In genomic region chr2:85755122-85756027, GRCh38 we compare ENCODE assay signal across 8 cellular contexts. TPM values are rescaled to one million over a fixed set of nuclear protein-coding genes. Genes with fewer than 3 reads are reported as not detected.
DNase-seq lines count a peak whose midpoint lies in the region; ATAC-seq lines count a peak whose summit lies in the region.

No MANE protein-coding gene starts in this region.

- no peak overlapping the region for H3K27ac Mint-ChIP-seq in T-helper 1 cell treated with Interleukin-12 subunit alpha and Interleukin-12 subunit beta and Interleukin-4 antibody, amounts not matched to agents 30 μg/mL and 1 μg/mL, for 36 hours
- H3K27ac Mint-ChIP-seq in activated naive CD8-positive, alpha-beta T cell = no peak overlapping the region

- no peaks in the 10 kb centered on the region for H3K9me3 Mint-ChIP-seq in T-helper 1 cell treated with Interleukin-12 subunit alpha and Interleukin-12 subunit beta and Interleukin-4 antibody, amounts not matched to agents 30 μg/mL and 1 μg/mL, for 36 hours
- no peaks in the 10 kb centered on the region for H3K9me3 Mint-ChIP-seq in activated naive CD8-positive, alpha-beta T cell (ENCODE audit: low read depth)

- peaks cover 58% of the 10 kb centered on the region for H3K27me3 Mint-ChIP-seq in T-helper 1 cell treated with Interleukin-12 subunit alpha and Interleukin-12 subunit beta and Interleukin-4 antibody, amounts not matched to agents 30 μg/mL and 1 μg/mL, for 36 hours (ENCODE audit: low read depth)
- peaks cover 35% of the 10 kb centered on the region for H3K27me3 Mint-ChIP-seq in activated naive CD8-positive, alpha-beta T cell

- H3K36me3 Mint-ChIP-seq in T-helper 1 cell treated with Interleukin-12 subunit alpha and Interleukin-12 subunit beta and Interleukin-4 antibody, amounts not matched to agents 30 μg/mL and 1 μg/mL, for 36 hours (ENCODE audit: low read depth) = peaks cover 1% of the 10 kb centered on the region
- no peaks in the 10 kb centered on the region for H3K36me3 Mint-ChIP-seq in activated naive CD8-positive, alpha-beta T cell

- H3K4me3 Mint-ChIP-seq in T-helper 1 cell treated with Interleukin-12 subunit alpha and Interleukin-12 subunit beta and Interleukin-4 antibody, amounts not matched to agents 30 μg/mL and 1 μg/mL, for 36 hours = peak overlapping the region; percentile 88
- peak overlapping the region; percentile 84 for H3K4me3 Mint-ChIP-seq in activated naive CD8-positive, alpha-beta T cell

- DNase-seq in T-helper 1 cell (no peak), left kidney (ENCODE audit: low read depth, low spot score) (peak; percentile 69), activated gamma-delta T cell treated with Interleukin-2 at 50 U/mL for 16 hours (no peak)

- H3K4me1 Mint-ChIP-seq in T-helper 1 cell treated with Interleukin-12 subunit alpha and Interleukin-12 subunit beta and Interleukin-4 antibody, amounts not matched to agents 30 μg/mL and 1 μg/mL, for 36 hours (ENCODE audit: low read depth) = peaks cover 17% of the 10 kb centered on the region
- H3K4me1 Mint-ChIP-seq in activated naive CD8-positive, alpha-beta T cell (ENCODE audit: low read depth) = peaks cover 13% of the 10 kb centered on the region

- peak overlapping the region; percentile 44 for H3K27ac ChIP-seq in temporal lobe (ENCODE audit: low read depth, low read length)

- no peak for ATAC-seq in HG03457 (IDR thresholded peaks at IDR 0.05; ENCODE audit: unreplicated experiment)
- no peak for ATAC-seq in GM21360 (IDR thresholded peaks at IDR 0.05; ENCODE audit: unreplicated experiment)

RNA-seq across cellular contexts. Expression of gene ATOH8, which starts 1.6 kb away (rescaled TPM):
- total RNA-seq in temporal lobe = 1.7 TPM
